1 cellular context compared by ENCODE assay signal in genomic region chr17:80319262-80319998, GRCh38.
TF ChIP-seq lines count a peak whose summit lies in the region.

No MANE protein-coding gene starts in this region.

TF ChIP-seq in GM12878, 131 proteins besides CTCF, POLR2A, EP300 and RAD21 (continued from another document):
- TF ChIP-seq BCL3 (IDR thresholded peaks at IDR 0.05; ENCODE audit: borderline replicate concordance, insufficient read depth, low read depth, low read length, poor library complexity, severe bottlenecking) (no peak), LARP7 (IDR thresholded peaks at IDR 0.05) (no peak), RUNX3 (IDR thresholded peaks at IDR 0.05; ENCODE audit: low read length) (no peak), BRCA1 (IDR thresholded peaks at IDR 0.05; ENCODE audit: low read depth, low read length) (no peak)
